Comparison of ENCODE assay signal across 1 cellular context in genomic region chr15:40441736-40442531, GRCh38.
TF ChIP-seq lines count a peak whose summit lies in the region.

No MANE protein-coding gene starts in this region.

TF ChIP-seq in WTC11, 78 proteins besides CTCF, POLR2A, EP300 and RAD21 (continued from another document):
- TF ChIP-seq HMGXB4 (CRISPR knock-in tag; IDR thresholded peaks at IDR 0.05) (peak; percentile 23; the same call in 1 of the 2 replicates), MAX (CRISPR knock-in tag; IDR thresholded peaks at IDR 0.05) (peak; percentile 13; the same call in 1 of the 2 replicates), STAT6 (CRISPR knock-in tag; conservative IDR thresholded peaks at IDR 0.05; ENCODE audit: low read depth) (no peak), ZNF219 (CRISPR knock-in tag; IDR thresholded peaks at IDR 0.05; ENCODE audit: borderline replicate concordance) (peak; percentile 2; the same call in 1 of the 2 replicates), ZNF232 (CRISPR knock-in tag; IDR thresholded peaks at IDR 0.05) (no peak), FOXJ3 (CRISPR knock-in tag; IDR thresholded peaks at IDR 0.05; ENCODE audit: borderline replicate concordance) (no peak), SMAD3 (CRISPR knock-in tag; IDR thresholded peaks at IDR 0.05; ENCODE audit: borderline replicate concordance) (no peak), GABPB1 (CRISPR knock-in tag; IDR thresholded peaks at IDR 0.05) (no peak), ZMAT4 (CRISPR knock-in tag; IDR thresholded peaks at IDR 0.05) (no peak), PRRX2 (CRISPR knock-in tag; IDR thresholded peaks at IDR 0.05) (no peak), ZNF512 (CRISPR knock-in tag; IDR thresholded peaks at IDR 0.05; ENCODE audit: borderline replicate concordance) (no peak), E2F1 (CRISPR knock-in tag; IDR thresholded peaks at IDR 0.05) (no peak), GRHL2 (CRISPR knock-in tag; IDR thresholded peaks at IDR 0.05; ENCODE audit: insufficient replicate concordance, severe bottlenecking) (no peak)
